8 cellular contexts compared by ENCODE assay signal in genomic region chr4:139455187-139455586, GRCh38. TPM values are rescaled to one million over a fixed set of nuclear protein-coding genes. Genes with fewer than 3 reads are reported as not detected.
A peak's percentile ranks its signal among the peaks of the same experiment; 100 is the strongest.
DNase-seq lines count a peak whose midpoint lies in the region; ATAC-seq and TF ChIP-seq lines count a peak whose summit lies in the region.

No MANE protein-coding gene starts in this region.

- no peaks in the 10 kb centered on the region for H3K9me3 ChIP-seq in IMR-90 (ENCODE audit: control insufficient read depth, insufficient read depth, low read length)

- no peak overlapping the region for H3K18ac ChIP-seq in IMR-90 (ENCODE audit: low read depth, low read length)

- peak overlapping the region; percentile 92 for H3K4me3 Mint-ChIP-seq in central memory CD8-positive, alpha-beta T cell
- peak overlapping the region; percentile 89 to 99 (median 97) for H3K4me3 Mint-ChIP-seq in naive thymus-derived CD8-positive, alpha-beta T cell

- no peak overlapping the region for H3K4ac ChIP-seq in IMR-90 (ENCODE audit: low read depth, low read length)

- no peak overlapping the region for H3K27ac ChIP-seq in IMR-90 (ENCODE audit: insufficient read depth, low read length)

- H2BK120ac ChIP-seq in IMR-90 (ENCODE audit: low read depth, low read length) = no peak overlapping the region

- no peak overlapping the region for H3K56ac ChIP-seq in IMR-90 (ENCODE audit: extremely low read depth, insufficient read depth, low read length)

- peaks cover 27 to 73% of the 10 kb centered on the region in 2 experiments for H3K79me1 ChIP-seq in IMR-90 (ENCODE audit: low read depth in 1 of 2, low read length in 2 of 2)

- in situ Hi-C loops in IMR-90 (cut with MboI; ENCODE audit: low sequenced_read_pairs) = no loop called here

- CTCF ChIA-PET in IMR-90 (lab: Yijun Ruan, JAX) = no interaction called here

- H3K36me3 Mint-ChIP-seq in central memory CD8-positive, alpha-beta T cell (ENCODE audit: insufficient read depth) = peaks cover 18% of the 10 kb centered on the region
- H3K36me3 Mint-ChIP-seq in naive thymus-derived CD8-positive, alpha-beta T cell = peaks cover 0 to 11% (median 0%) of the 10 kb centered on the region in 3 donors

- peaks cover 72% of the 10 kb centered on the region for H3K4me1 Mint-ChIP-seq in central memory CD8-positive, alpha-beta T cell
- H3K4me1 Mint-ChIP-seq in naive thymus-derived CD8-positive, alpha-beta T cell = peaks cover 47 to 76% (median 70%) of the 10 kb centered on the region in 4 donors

- H3K4me2 ChIP-seq in IMR-90 (ENCODE audit: low read depth, low read length) = peak overlapping the region; percentile 100

- peak overlapping the region; percentile 93 for H3K4me3 ChIP-seq in AG09309 (ENCODE audit: control insufficient read depth, low read depth, low read length)
- H3K4me3 ChIP-seq in IMR-90 (ENCODE audit: insufficient read depth, low read depth, low read length) = peak overlapping the region; percentile 86; the same call in 1 of the 2 replicates

- peaks cover 4% of the 10 kb centered on the region; the same call in 1 of the 2 replicates for H3K9me1 ChIP-seq in IMR-90 (ENCODE audit: insufficient read depth, low read length)

- POLR2A ChIA-PET in IMR-90 (lab: Charles Lee; ENCODE audit: unreplicated experiment) = no interaction called here
- POLR2A ChIA-PET in naive thymus-derived CD8-positive, alpha-beta T cell (lab: Charles Lee) = interaction anchor here (0.8 kb wide), 1 partner anchor 371 kb away, joined by 3 read pairs; no protein-coding TSS in a partner anchor

- H2BK20ac ChIP-seq in IMR-90 (ENCODE audit: low read depth, low read length) = no peak overlapping the region

- H2BK15ac ChIP-seq in IMR-90 (ENCODE audit: low read depth, low read length) = no peak overlapping the region

- no peak for TF ChIP-seq RAD21 in IMR-90 (IDR thresholded peaks at IDR 0.05; ENCODE audit: low read length)

- H3K14ac ChIP-seq in IMR-90 (replicated peaks; ENCODE audit: low read depth, low read length) = peak overlapping the region; percentile 1; the same call in 1 of the 2 replicates

- TF ChIP-seq POLR2A in IMR-90 (IDR thresholded peaks at IDR 0.05; ENCODE audit: low read depth, low read length) = no peak

- peak overlapping the region; percentile 76; the same call in 1 of the 2 replicates for H3K23ac ChIP-seq in IMR-90 (ENCODE audit: low read depth, low read length)

- no peak overlapping the region; a peak in 1 of 4 replicates for H4K8ac ChIP-seq in IMR-90 (ENCODE audit: low read depth in 2 of 2, low read length in 2 of 2)

- no peaks in the 10 kb centered on the region for H3K27me3 ChIP-seq in IMR-90 (ENCODE audit: control insufficient read depth, insufficient read depth, low read length)

- peak overlapping the region; percentile 96 for H3K9ac ChIP-seq in IMR-90 (ENCODE audit: low read depth, low read length)

- H4K5ac ChIP-seq in IMR-90 (ENCODE audit: low read depth, low read length) = no peak overlapping the region

- H3K36me3 ChIP-seq in IMR-90 (ENCODE audit: control insufficient read depth, insufficient read depth, low read length) = no peaks in the 10 kb centered on the region

- peak overlapping the region; percentile 71 for H2AK9ac ChIP-seq in IMR-90 (replicated peaks; ENCODE audit: low read depth, low read length, poor library complexity)

- DNase-seq in AG09309 (ENCODE audit: low read depth) = no peak
- no peak for DNase-seq in IMR-90
- no peak for DNase-seq in central memory CD8-positive, alpha-beta T cell (ENCODE audit: low spot score in 2 of 2)
- no peak for DNase-seq in naive thymus-derived CD8-positive, alpha-beta T cell
- no peak for DNase-seq in Ammon's horn (ENCODE audit: low spot score)
- no peak for DNase-seq in activated gamma-delta T cell (lab: John Stamatoyannopoulos, UW)
- no peak for DNase-seq in NCI-H446 (lab: John Stamatoyannopoulos, UW)

- H3K9me3 Mint-ChIP-seq in central memory CD8-positive, alpha-beta T cell = no peaks in the 10 kb centered on the region
- no peaks in the 10 kb centered on the region for H3K9me3 Mint-ChIP-seq in naive thymus-derived CD8-positive, alpha-beta T cell

- intact Hi-C loops in IMR-90 (cut with micrococcal nuclease) = loop anchor here (2.0 kb wide), 1 partner anchor 72 kb away; no protein-coding TSS in a partner anchor

- BruUV-seq in IMR-90 (replicated peaks; lab: Mats Ljungman, UMichigan) = no TSS peak

- no peaks in the 10 kb centered on the region for H3K27me3 Mint-ChIP-seq in central memory CD8-positive, alpha-beta T cell
- no peaks in the 10 kb centered on the region for H3K27me3 Mint-ChIP-seq in naive thymus-derived CD8-positive, alpha-beta T cell

- no CpG with 5 or more reads among the region's 6 CpGs for WGBS in IMR-90 (ENCODE audit: extremely low coverage in 2 of 2, insufficient read length in 1 of 2), 2 experiments

- peak overlapping the region; percentile 96 for H3K27ac Mint-ChIP-seq in central memory CD8-positive, alpha-beta T cell (ENCODE audit: low read depth)
- peak overlapping the region in 8 of 10 donors; percentile 92 to 100 (median 97) for H3K27ac Mint-ChIP-seq in naive thymus-derived CD8-positive, alpha-beta T cell

- dilution Hi-C loops in IMR-90 (cut with HindIII; ENCODE audit: low sequenced_read_pairs, unreplicated experiment) = no loop called here

- H4K20me1 ChIP-seq in IMR-90 (ENCODE audit: insufficient read depth, low read length) = peaks cover 6% of the 10 kb centered on the region; the same call in 1 of the 2 replicates

- no peak for ATAC-seq in IMR-90 (ENCODE audit: low read depth)
- no peak for ATAC-seq in central memory CD8-positive, alpha-beta T cell (replicated peaks; ENCODE audit: extremely low read depth, poor library complexity, severe bottlenecking)
- no peak for ATAC-seq in naive thymus-derived CD8-positive, alpha-beta T cell
- no peak for ATAC-seq in HG02973 (IDR thresholded peaks at IDR 0.05; ENCODE audit: unreplicated experiment)

- no peak overlapping the region for H4K91ac ChIP-seq in IMR-90 (ENCODE audit: insufficient read depth, low read depth, low read length)

- no peak for TF ChIP-seq CTCF in AG09309 (IDR thresholded peaks at IDR 0.05; ENCODE audit: control insufficient read depth, insufficient read depth, low read depth, low read length, missing control alignments)
- no peak for TF ChIP-seq CTCF in IMR-90 (conservative IDR thresholded peaks at IDR 0.05; ENCODE audit: low read depth, low read length)

- peaks cover 3% of the 10 kb centered on the region for H3K4me1 ChIP-seq in IMR-90 (ENCODE audit: control insufficient read depth, insufficient read depth, low read length)

- H2BK5ac ChIP-seq in IMR-90 (ENCODE audit: low read depth, low read length, poor library complexity, severe bottlenecking) = no peak overlapping the region

- H2AFZ ChIP-seq in IMR-90 (replicated peaks; ENCODE audit: low read length, poor library complexity) = no peak overlapping the region

- H2AK5ac ChIP-seq in IMR-90 (ENCODE audit: low read depth, low read length) = no peak overlapping the region

TF ChIP-seq in IMR-90, 13 proteins besides CTCF, POLR2A, EP300 and RAD21:
- TF ChIP-seq, protein P1, sequence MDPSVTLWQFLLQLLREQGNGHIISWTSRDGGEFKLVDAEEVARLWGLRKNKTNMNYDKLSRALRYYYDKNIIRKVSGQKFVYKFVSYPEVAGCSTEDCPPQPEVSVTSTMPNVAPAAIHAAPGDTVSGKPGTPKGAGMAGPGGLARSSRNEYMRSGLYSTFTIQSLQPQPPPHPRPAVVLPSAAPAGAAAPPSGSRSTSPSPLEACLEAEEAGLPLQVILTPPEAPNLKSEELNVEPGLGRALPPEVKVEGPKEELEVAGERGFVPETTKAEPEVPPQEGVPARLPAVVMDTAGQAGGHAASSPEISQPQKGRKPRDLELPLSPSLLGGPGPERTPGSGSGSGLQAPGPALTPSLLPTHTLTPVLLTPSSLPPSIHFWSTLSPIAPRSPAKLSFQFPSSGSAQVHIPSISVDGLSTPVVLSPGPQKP (IDR thresholded peaks at IDR 0.05; ENCODE audit: borderline replicate concordance, low read depth, low read length) = no peak
- TF ChIP-seq SMC3 (IDR thresholded peaks at IDR 0.05; ENCODE audit: low read depth, low read length) (no peak), CEBPB (IDR thresholded peaks at IDR 0.05; ENCODE audit: low read depth, low read length) (no peak), MAFK (IDR thresholded peaks at IDR 0.05; ENCODE audit: low read depth, low read length) (no peak), BHLHE40 (IDR thresholded peaks at IDR 0.05; ENCODE audit: low read depth, low read length) (no peak), CHD1 (IDR thresholded peaks at IDR 0.05; ENCODE audit: low read depth, low read length) (no peak), MAZ (IDR thresholded peaks at IDR 0.05; ENCODE audit: borderline replicate concordance, low read depth, low read length) (no peak), NFE2L2 (IDR thresholded peaks at IDR 0.05; ENCODE audit: low read depth, low read length) (no peak), RCOR1 (IDR thresholded peaks at IDR 0.05; ENCODE audit: insufficient replicate concordance, low read length) (no peak), MXI1 (IDR thresholded peaks at IDR 0.05; ENCODE audit: borderline replicate concordance, low read depth, low read length) (no peak), FOS (IDR thresholded peaks at IDR 0.05; ENCODE audit: low read depth, low read length) (no peak), RFX5 (IDR thresholded peaks at IDR 0.05; ENCODE audit: low read depth, low read length) (no peak)
- TF ChIP-seq, protein P2, sequence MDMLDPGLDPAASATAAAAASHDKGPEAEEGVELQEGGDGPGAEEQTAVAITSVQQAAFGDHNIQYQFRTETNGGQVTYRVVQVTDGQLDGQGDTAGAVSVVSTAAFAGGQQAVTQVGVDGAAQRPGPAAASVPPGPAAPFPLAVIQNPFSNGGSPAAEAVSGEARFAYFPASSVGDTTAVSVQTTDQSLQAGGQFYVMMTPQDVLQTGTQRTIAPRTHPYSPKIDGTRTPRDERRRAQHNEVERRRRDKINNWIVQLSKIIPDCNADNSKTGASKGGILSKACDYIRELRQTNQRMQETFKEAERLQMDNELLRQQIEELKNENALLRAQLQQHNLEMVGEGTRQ (IDR thresholded peaks at IDR 0.05; ENCODE audit: low read depth, low read length) = no peak

RNA-seq across cellular contexts. Expression of gene RAB33B, which starts 1.3 kb away (rescaled TPM):
- 7.3 and 11.4 TPM in 2 replicates for total RNA-seq in IMR-90 (2012; rRNA removed)
- polyA plus RNA-seq in IMR-90 (2012; rRNA removed) = 3.2 and 3.7 TPM in 2 replicates
- 1.4 and 1.5 TPM in 2 replicates for polyA plus RNA-seq in IMR-90 (2012; cell fraction: cytosol; rRNA removed)
- 2.0 and 3.0 TPM in 2 replicates for polyA plus RNA-seq in IMR-90 (2012; cell fraction: nucleus; rRNA removed; ENCODE audit: low replicate concordance)
- total RNA-seq in naive thymus-derived CD8-positive, alpha-beta T cell = 10 to 100 TPM; 12.1 to 13.3 TPM
- polyA plus RNA-seq in naive thymus-derived CD8-positive, alpha-beta T cell = 1 to 10 TPM; 6.4 to 6.9 (median 6.6) TPM
